ENCODE assay signal across 9 cellular contexts in genomic region chr1:110674337-110675059, GRCh38. TPM values are rescaled to one million over a fixed set of nuclear protein-coding genes. Genes with fewer than 3 reads are reported as not detected.
DNase-seq lines count a peak whose midpoint lies in the region; ATAC-seq and TF ChIP-seq lines count a peak whose summit lies in the region.
"Had no signal": no experiment of that assay in that cellular context is flagged by ENCODE, and none has a peak within 500 bp of the region (broad histone marks: within the 10 kb centered on the region; RNA-seq: fewer than 3 reads in every experiment).

Gene KCNA3, minus strand, starts transcription at chr1:110674940. Its CDS starts 131 bp downstream, at chr1:110674809.

- TF ChIP-seq CTCF in cardiac muscle cell (IDR thresholded peaks at IDR 0.05; ENCODE audit: low read depth, low read length): no peak
- TF ChIP-seq CTCF in retinal pigment epithelial cell (conservative IDR thresholded peaks at IDR 0.05; ENCODE audit: low read depth, low read length): no peak
- no peak for TF ChIP-seq CTCF in vagina (IDR thresholded peaks at IDR 0.05)

- no peak for TF ChIP-seq POLR2A in vagina (IDR thresholded peaks at IDR 0.05)

- peak; percentile 50 to 74 for DNase-seq in NCI-H524 (lab: John Stamatoyannopoulos, UW)
- no peak for DNase-seq in NCI-H524 treated with DMSO at 0.1 percent for 48 hours (lab: John Stamatoyannopoulos, UW)
- DNase-seq in NCI-H526 (lab: John Stamatoyannopoulos, UW): peak; percentile 12 to 82
- peak; percentile 60 for DNase-seq in activated T-helper 1 cell treated with Interleukin-2 at 50 U/mL for 16 hours (ENCODE audit: low read depth)
- peak; percentile 9 to 65 for DNase-seq in cardiac muscle cell (ENCODE audit: low read depth in 1 of 2, low spot score in 1 of 2)
- no peak for DNase-seq in retinal pigment epithelial cell (ENCODE audit: low read depth)
- no peak for DNase-seq in vagina (ENCODE audit: extremely low spot score in 2 of 2)

- H3K4me3 ChIP-seq in cardiac muscle cell (peak within 1 kb of the TSS; percentile 39), retinal pigment epithelial cell (ENCODE audit: low read length) (peak within 1 kb of the TSS; percentile 25), vagina (peak within 1 kb of the TSS; percentile 52 to 59)

- H3K36me3 ChIP-seq in cardiac muscle cell (no peaks in the 10 kb centered on the region), vagina (no peaks in the 10 kb centered on the region)

- H3K4me1 ChIP-seq in cardiac muscle cell (ENCODE audit: low read depth) (no peaks in the 10 kb centered on the region), vagina (peaks cover 20% of the 10 kb centered on the region)

- no peak within 1 kb of the TSS for H3K27ac ChIP-seq in cardiac muscle cell
- H3K27ac ChIP-seq in vagina: peak within 1 kb of the TSS; percentile 74

- H3K9me3 ChIP-seq in cardiac muscle cell (ENCODE audit: low read depth) (no peaks in the 10 kb centered on the region), vagina (no peaks in the 10 kb centered on the region)

- H3K27me3 ChIP-seq in cardiac muscle cell: peaks cover 88% of the 10 kb centered on the region
- peaks cover 13% of the 10 kb centered on the region for H3K27me3 ChIP-seq in vagina

- intact Hi-C loops in vagina (cut with DNase I): no loop called here

- ATAC-seq in GM19328 (IDR thresholded peaks at IDR 0.05; ENCODE audit: unreplicated experiment): no peak

RNA-seq across cellular contexts. Expression of gene KCNA3, which starts in this region (rescaled TPM):
- total RNA-seq in cardiac muscle cell (0.09 TPM in 1 of 2 replicates, not detected in the other), vagina (8.1 TPM)
- not detected in 2 replicates for polyA plus RNA-seq in cardiac muscle cell
- total RNA-seq: dermis microvascular lymphatic vessel endothelial cell had no signal

Comparison
In these comparisons a context has a peak if more than half of its experiments do, and no peak if none do; other contexts are left out.
1. DNase-seq: peak in NCI-H524 (2 of 2), NCI-H526 (2 of 2) and activated T-helper 1 cell treated with Interleukin-2 at 50 U/mL for 16 hours (single experiment); none in NCI-H524 treated with DMSO at 0.1 percent for 48 hours (single experiment), retinal pigment epithelial cell (single experiment) and vagina (0 of 2).
2. Peak in DNase-seq and H3K4me3 ChIP-seq in cardiac muscle cell; RNA of the gene not detected or under 1 TPM.
3. Peak in every context shown above with its lines, with median percentiles within 50 percentile points of each other: H3K4me3 ChIP-seq.